ENCODE assay signal across 19 cellular contexts in the genomic region with DNA sequence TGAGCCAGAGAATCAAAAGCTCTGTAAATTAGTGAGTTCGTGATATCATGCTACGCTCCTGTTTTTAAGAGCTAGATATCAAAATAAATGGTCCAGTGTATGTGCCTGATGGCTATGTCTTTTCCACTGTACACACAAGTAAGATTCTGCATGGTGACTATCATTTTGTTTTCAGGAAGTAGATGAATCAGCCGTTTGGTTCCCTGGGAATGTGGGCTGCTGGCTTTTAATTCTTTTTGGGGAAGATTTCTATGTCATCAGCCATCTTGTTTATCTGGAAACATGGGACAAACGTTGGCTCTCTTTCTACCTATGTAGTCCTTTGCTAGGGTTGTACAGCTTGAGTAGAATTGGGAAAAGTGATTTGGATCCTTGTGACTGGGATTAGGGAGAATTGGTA.
DNase-seq lines count a peak whose midpoint lies in the region; ATAC-seq, FAIRE-seq and TF ChIP-seq lines count a peak whose summit lies in the region.
"Had no signal": no experiment of that assay in that cellular context is flagged by ENCODE, and none has a peak within 500 bp of the region (broad histone marks: within the 10 kb centered on the region; RNA-seq: fewer than 3 reads in every experiment).

No MANE protein-coding gene starts in this region.

- H3K4me2 ChIP-seq in astrocyte (ENCODE audit: low read length) = peak overlapping the region; percentile 21

- no peak for TF ChIP-seq POLR2A in H54 (IDR thresholded peaks at IDR 0.05; ENCODE audit: low read depth, low read length)

- peaks cover 1% of the 10 kb centered on the region for H3K9me3 Mint-ChIP-seq in astrocyte (ENCODE audit: unreplicated experiment)
- H3K9me3 Mint-ChIP-seq: nephron progenitor cell; T-helper 1 cell treated with Interleukin-12 subunit alpha and Interleukin-12 subunit beta and Interleukin-4 antibody, amounts not matched to agents 30 μg/mL and 1 μg/mL, for 36 hours had no signal

- ATAC-seq in GM21447 (IDR thresholded peaks at IDR 0.05; ENCODE audit: unreplicated experiment) (no peak), GM21367 (IDR thresholded peaks at IDR 0.05; ENCODE audit: unreplicated experiment) (no peak)
- ATAC-seq: activated naive CD4-positive, alpha-beta T cell treated with anti-CD3 and anti-CD28 coated beads, Interleukin-2, amount 50 U/mL, for 72 hours; psoas muscle; Right ventricle myocardium inferior had no signal

- DNase-seq in H54 (ENCODE audit: insufficient read length, low spot score) (no peak), astrocyte (ENCODE audit: low read depth) (peak; percentile 59), fibroblast of villous mesenchyme (ENCODE audit: low read depth) (peak; percentile 39), T-helper 9 cell (no peak), colonic mucosa (no peak)
- DNase-seq: activated T-cell treated with anti-CD3 and anti-CD28 coated beads, Interleukin-2, amount 50 U/mL, for 48 hours; hypothalamus; kidney glomerular epithelial cell; NCI-H2029 treated with DMSO at 0.1 percent for 48 hours; NCI-H510A; nephron progenitor cell; psoas muscle had no signal

- no peak overlapping the region for H3K9ac ChIP-seq in astrocyte (ENCODE audit: low read length)
- H3K9ac ChIP-seq in colonic mucosa (ENCODE audit: low read depth in 2 of 2, low read length in 2 of 2) = no peak overlapping the region

- no peaks in the 10 kb centered on the region for H3K36me3 ChIP-seq in astrocyte (ENCODE audit: insufficient read depth, low read length)
- no peaks in the 10 kb centered on the region for H3K36me3 ChIP-seq in colonic mucosa
- H3K36me3 ChIP-seq: cardiac muscle cell had no signal

- no peaks in the 10 kb centered on the region for H3K27me3 Mint-ChIP-seq in astrocyte (ENCODE audit: low read depth, unreplicated experiment)

- no peaks in the 10 kb centered on the region for H3K9me3 ChIP-seq in astrocyte (ENCODE audit: insufficient read depth, low read depth, low read length)
- H3K9me3 ChIP-seq in colonic mucosa = no peaks in the 10 kb centered on the region
- H3K9me3 ChIP-seq: psoas muscle had no signal

- peak overlapping the region; percentile 72 for H2AFZ ChIP-seq in astrocyte (ENCODE audit: low read depth, low read length)

- peaks cover 25% of the 10 kb centered on the region for H3K4me1 ChIP-seq in astrocyte (ENCODE audit: insufficient read depth, low read length)
- H3K4me1 ChIP-seq in colonic mucosa = no peaks in the 10 kb centered on the region
- H3K4me1 ChIP-seq: psoas muscle had no signal

- H3K27me3 ChIP-seq in astrocyte (ENCODE audit: insufficient read depth, low read length) (no peaks in the 10 kb centered on the region), colonic mucosa (no peaks in the 10 kb centered on the region)
- H3K27me3 ChIP-seq: cardiac muscle cell had no signal

- no peak overlapping the region for H3K4me3 Mint-ChIP-seq in astrocyte (ENCODE audit: unreplicated experiment)
- H3K4me3 Mint-ChIP-seq: nephron progenitor cell; T-helper 1 cell treated with Interleukin-12 subunit alpha and Interleukin-12 subunit beta and Interleukin-4 antibody, amounts not matched to agents 30 μg/mL and 1 μg/mL, for 36 hours had no signal

- no peak overlapping the region for H3K4me3 ChIP-seq in astrocyte (ENCODE audit: insufficient read depth, low read depth, low read length)
- no peak overlapping the region for H3K4me3 ChIP-seq in fibroblast of villous mesenchyme (ENCODE audit: low read depth, low read length)
- no peak overlapping the region for H3K4me3 ChIP-seq in colonic mucosa
- H3K4me3 ChIP-seq: cardiac muscle cell, psoas muscle had no signal

- H3K79me2 ChIP-seq in astrocyte (ENCODE audit: insufficient read depth, low read length) = no peaks in the 10 kb centered on the region

- TF ChIP-seq CTCF in astrocyte (IDR thresholded peaks at IDR 0.05; ENCODE audit: insufficient read depth, low read depth, low read length) = no peak
- TF ChIP-seq CTCF in fibroblast of villous mesenchyme (IDR thresholded peaks at IDR 0.05; ENCODE audit: insufficient read depth, low read depth, low read length) = no peak
- TF ChIP-seq CTCF in colonic mucosa (IDR thresholded peaks at IDR 0.05) = no peak

- H3K27ac Mint-ChIP-seq in astrocyte (ENCODE audit: unreplicated experiment) = peak overlapping the region; percentile 92
- H3K27ac Mint-ChIP-seq: activated naive CD4-positive, alpha-beta T cell treated with anti-CD3 and anti-CD28 coated beads, Interleukin-2, amount 50 U/mL, for 72 hours; nephron progenitor cell; T-helper 1 cell treated with Interleukin-12 subunit alpha and Interleukin-12 subunit beta and Interleukin-4 antibody, amounts not matched to agents 30 μg/mL and 1 μg/mL, for 36 hours had no signal

- H3K4me1 Mint-ChIP-seq in astrocyte (ENCODE audit: low read depth, unreplicated experiment) = peaks cover 34% of the 10 kb centered on the region

- no peaks in the 10 kb centered on the region for H4K20me1 ChIP-seq in astrocyte (ENCODE audit: insufficient read depth, low read length)

- intact Hi-C loops in colonic mucosa (cut with DNase I) = no loop called here

- FAIRE-seq in H54 (lab: Jason Lieb, UNC) (peak; percentile 69), astrocyte (lab: Jason Lieb, UNC) (peak; percentile 91)
- FAIRE-seq: H1 had no signal

- H3K27ac ChIP-seq in astrocyte (ENCODE audit: low read depth, low read length) (peak overlapping the region; percentile 19), colonic mucosa (no peak overlapping the region)
- H3K27ac ChIP-seq: cardiac muscle cell, psoas muscle had no signal

- H3K36me3 Mint-ChIP-seq in astrocyte (ENCODE audit: low read depth, unreplicated experiment) = peaks cover 2% of the 10 kb centered on the region
- H3K36me3 Mint-ChIP-seq: activated naive CD4-positive, alpha-beta T cell treated with anti-CD3 and anti-CD28 coated beads, Interleukin-2, amount 50 U/mL, for 72 hours had no signal

Comparison
In these comparisons a context has a peak if more than half of its experiments do, and no peak if none do; other contexts are left out.
1. DNase-seq: peak in astrocyte (single experiment) and fibroblast of villous mesenchyme (single experiment); none in H54 (single experiment), T-helper 9 cell (single experiment) and colonic mucosa (single experiment).